ENCODE assay signal across 1 cellular context in genomic region chr19:10288662-10289166, GRCh38.
TF ChIP-seq lines count a peak whose summit lies in the region.

No MANE protein-coding gene starts in this region.

TF ChIP-seq in HCT116, 20 proteins besides CTCF, POLR2A, EP300 and RAD21 (continued from another document):
- TF ChIP-seq, protein P1, sequence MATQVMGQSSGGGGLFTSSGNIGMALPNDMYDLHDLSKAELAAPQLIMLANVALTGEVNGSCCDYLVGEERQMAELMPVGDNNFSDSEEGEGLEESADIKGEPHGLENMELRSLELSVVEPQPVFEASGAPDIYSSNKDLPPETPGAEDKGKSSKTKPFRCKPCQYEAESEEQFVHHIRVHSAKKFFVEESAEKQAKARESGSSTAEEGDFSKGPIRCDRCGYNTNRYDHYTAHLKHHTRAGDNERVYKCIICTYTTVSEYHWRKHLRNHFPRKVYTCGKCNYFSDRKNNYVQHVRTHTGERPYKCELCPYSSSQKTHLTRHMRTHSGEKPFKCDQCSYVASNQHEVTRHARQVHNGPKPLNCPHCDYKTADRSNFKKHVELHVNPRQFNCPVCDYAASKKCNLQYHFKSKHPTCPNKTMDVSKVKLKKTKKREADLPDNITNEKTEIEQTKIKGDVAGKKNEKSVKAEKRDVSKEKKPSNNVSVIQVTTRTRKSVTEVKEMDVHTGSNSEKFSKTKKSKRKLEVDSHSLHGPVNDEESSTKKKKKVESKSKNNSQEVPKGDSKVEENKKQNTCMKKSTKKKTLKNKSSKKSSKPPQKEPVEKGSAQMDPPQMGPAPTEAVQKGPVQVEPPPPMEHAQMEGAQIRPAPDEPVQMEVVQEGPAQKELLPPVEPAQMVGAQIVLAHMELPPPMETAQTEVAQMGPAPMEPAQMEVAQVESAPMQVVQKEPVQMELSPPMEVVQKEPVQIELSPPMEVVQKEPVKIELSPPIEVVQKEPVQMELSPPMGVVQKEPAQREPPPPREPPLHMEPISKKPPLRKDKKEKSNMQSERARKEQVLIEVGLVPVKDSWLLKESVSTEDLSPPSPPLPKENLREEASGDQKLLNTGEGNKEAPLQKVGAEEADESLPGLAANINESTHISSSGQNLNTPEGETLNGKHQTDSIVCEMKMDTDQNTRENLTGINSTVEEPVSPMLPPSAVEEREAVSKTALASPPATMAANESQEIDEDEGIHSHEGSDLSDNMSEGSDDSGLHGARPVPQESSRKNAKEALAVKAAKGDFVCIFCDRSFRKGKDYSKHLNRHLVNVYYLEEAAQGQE (IDR thresholded peaks at IDR 0.05; ENCODE audit: low read depth): no peak
- TF ChIP-seq ELF1 (IDR thresholded peaks at IDR 0.05; ENCODE audit: borderline replicate concordance, low read depth): no peak
- TF ChIP-seq ATF3 (IDR thresholded peaks at IDR 0.05): no peak
- no peak for TF ChIP-seq EGR1 (IDR thresholded peaks at IDR 0.05; ENCODE audit: low read depth)
- TF ChIP-seq SRF (IDR thresholded peaks at IDR 0.05; ENCODE audit: low read depth): no peak
- no peak for TF ChIP-seq POLR2AphosphoS5 (IDR thresholded peaks at IDR 0.05; ENCODE audit: low read depth, low read length)
- TF ChIP-seq CBX3 (IDR thresholded peaks at IDR 0.05; ENCODE audit: low read depth): no peak
- no peak for TF ChIP-seq FOSL1 (IDR thresholded peaks at IDR 0.05; ENCODE audit: low read depth)
- no peak for TF ChIP-seq TCF7L2 (IDR thresholded peaks at IDR 0.05; ENCODE audit: borderline replicate concordance, extremely low read depth, insufficient read depth, insufficient read length)
- TF ChIP-seq ZFX (IDR thresholded peaks at IDR 0.05): no peak
- TF ChIP-seq, protein P2, sequence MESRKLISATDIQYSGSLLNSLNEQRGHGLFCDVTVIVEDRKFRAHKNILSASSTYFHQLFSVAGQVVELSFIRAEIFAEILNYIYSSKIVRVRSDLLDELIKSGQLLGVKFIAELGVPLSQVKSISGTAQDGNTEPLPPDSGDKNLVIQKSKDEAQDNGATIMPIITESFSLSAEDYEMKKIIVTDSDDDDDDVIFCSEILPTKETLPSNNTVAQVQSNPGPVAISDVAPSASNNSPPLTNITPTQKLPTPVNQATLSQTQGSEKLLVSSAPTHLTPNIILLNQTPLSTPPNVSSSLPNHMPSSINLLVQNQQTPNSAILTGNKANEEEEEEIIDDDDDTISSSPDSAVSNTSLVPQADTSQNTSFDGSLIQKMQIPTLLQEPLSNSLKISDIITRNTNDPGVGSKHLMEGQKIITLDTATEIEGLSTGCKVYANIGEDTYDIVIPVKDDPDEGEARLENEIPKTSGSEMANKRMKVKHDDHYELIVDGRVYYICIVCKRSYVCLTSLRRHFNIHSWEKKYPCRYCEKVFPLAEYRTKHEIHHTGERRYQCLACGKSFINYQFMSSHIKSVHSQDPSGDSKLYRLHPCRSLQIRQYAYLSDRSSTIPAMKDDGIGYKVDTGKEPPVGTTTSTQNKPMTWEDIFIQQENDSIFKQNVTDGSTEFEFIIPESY (IDR thresholded peaks at IDR 0.05; ENCODE audit: extremely low read depth, insufficient replicate concordance, low read length): no peak
